Comparison of ENCODE assay signal across 9 cellular contexts in genomic region chr5:73783823-73784222, GRCh38.
DNase-seq lines count a peak whose midpoint lies in the region; ATAC-seq and TF ChIP-seq lines count a peak whose summit lies in the region.
"Had no signal": no experiment of that assay in that cellular context is flagged by ENCODE, and none has a peak within 500 bp of the region (broad histone marks: within the 10 kb centered on the region; RNA-seq: fewer than 3 reads in every experiment).

No MANE protein-coding gene starts in this region.

- peaks cover 23% of the 10 kb centered on the region for H3K4me1 ChIP-seq in foreskin keratinocyte

- no peaks in the 10 kb centered on the region for H3K27me3 ChIP-seq in foreskin keratinocyte

- TF ChIP-seq CTCF in AG04449 (IDR thresholded peaks at IDR 0.05; ENCODE audit: insufficient read depth, low read length, missing control alignments) (peak; percentile 8), foreskin keratinocyte (conservative IDR thresholded peaks at IDR 0.05) (peak; percentile 53)

- POLR2A ChIA-PET in AG04449 (lab: Yijun Ruan, JAX), result no interaction called here

- H3K4me3 ChIP-seq in AG04449 (ENCODE audit: low read depth, low read length), result no peak overlapping the region

- DNase-seq in AG04449 (ENCODE audit: low read depth, low spot score) (no peak), HCEC 1CT (peak; percentile 43), RKO (ENCODE audit: low spot score) (peak; percentile 23), foreskin keratinocyte (no peak)

- no peak overlapping the region for H3K27ac ChIP-seq in foreskin keratinocyte

- ATAC-seq in foreskin keratinocyte (no peak), GM21825 (IDR thresholded peaks at IDR 0.05; ENCODE audit: unreplicated experiment) (no peak), HG03442 (IDR thresholded peaks at IDR 0.05; ENCODE audit: unreplicated experiment) (no peak), GM18505 (IDR thresholded peaks at IDR 0.05; ENCODE audit: unreplicated experiment) (no peak), HG02763 (IDR thresholded peaks at IDR 0.05; ENCODE audit: unreplicated experiment) (no peak)
- ATAC-seq: activated T-helper 17 cell treated with anti-CD3 and anti-CD28 coated beads, Interleukin-2, amount 50 U/mL, for 72 hours had no signal

- CTCF ChIA-PET in AG04449 (lab: Yijun Ruan, JAX), result interaction anchor here (0.6 to 7.2 kb wide), 24 partner anchors 8 to 879 kb away, joined by 3 to 100 read pairs (median 4); no protein-coding TSS in a partner anchor

- TF ChIP-seq POLR2A in GM18505 (IDR thresholded peaks at IDR 0.05; ENCODE audit: borderline replicate concordance, extremely low read depth, insufficient read depth, insufficient read length), result no peak

Comparison
In these comparisons a context has a peak if more than half of its experiments do, and no peak if none do; other contexts are left out.
1. DNase-seq: peak in HCEC 1CT (single experiment) and RKO (single experiment); none in AG04449 (single experiment) and foreskin keratinocyte (0 of 2).